17 cellular contexts compared by ENCODE assay signal in the genomic region with DNA sequence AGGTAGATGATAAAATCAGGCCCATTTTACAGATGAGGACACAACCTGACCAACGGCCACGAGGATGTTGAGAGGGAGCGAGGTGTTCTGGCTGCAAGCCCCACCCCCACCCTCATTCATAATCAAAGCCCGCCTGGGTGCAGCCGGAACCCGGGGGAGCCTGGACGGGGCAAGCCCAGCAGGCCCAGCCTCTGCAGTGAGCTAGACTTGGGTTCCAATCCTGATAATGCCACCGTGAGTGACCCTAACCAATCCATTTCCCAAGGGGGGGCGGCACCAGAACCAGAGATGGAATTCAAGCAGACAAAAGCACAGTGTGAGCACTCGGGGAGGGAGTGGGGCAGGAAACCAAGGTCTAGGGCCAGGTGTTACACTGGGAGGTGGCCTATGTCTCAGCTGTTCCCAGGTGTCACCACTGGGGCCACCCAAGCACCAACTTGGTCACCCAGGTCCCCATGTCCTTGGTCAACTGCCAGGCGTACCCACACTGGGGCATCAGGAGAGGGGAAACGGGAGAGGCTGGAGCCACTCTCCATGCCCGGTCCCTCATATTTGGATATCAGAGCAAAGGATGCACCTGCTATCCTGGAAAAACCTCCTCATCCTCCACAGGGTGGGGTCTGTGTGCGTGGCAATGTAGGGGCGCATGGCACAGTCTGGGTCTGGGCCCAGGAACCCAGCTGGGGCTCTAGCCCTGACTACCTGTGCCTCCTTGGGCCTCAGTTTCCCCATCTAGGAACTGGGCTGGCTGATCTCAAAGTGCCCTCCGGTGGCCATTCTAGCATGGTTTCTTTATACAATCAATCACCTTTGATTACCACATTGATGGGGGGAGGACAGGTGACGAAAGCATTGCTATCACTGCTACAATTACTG. TPM values are rescaled to one million over a fixed set of nuclear protein-coding genes. Genes with fewer than 3 reads are reported as not detected.
A peak's percentile ranks its signal among the peaks of the same experiment; 100 is the strongest.
DNase-seq lines count a peak whose midpoint lies in the region; TF ChIP-seq lines count a peak whose summit lies in the region.
"Had no signal": no experiment of that assay in that cellular context is flagged by ENCODE, and none has a peak within 500 bp of the region (broad histone marks: within the 10 kb centered on the region; RNA-seq: fewer than 3 reads in every experiment).

No MANE protein-coding gene starts in this region.

- no peak overlapping the region for H3K27ac Mint-ChIP-seq in HFFc6
- H3K27ac Mint-ChIP-seq in chondrocyte (ENCODE audit: unreplicated experiment), result no peak overlapping the region
- H3K27ac Mint-ChIP-seq in neural progenitor cell, result no peak overlapping the region
- H3K27ac Mint-ChIP-seq: activated T-helper 2 cell treated with anti-CD3 and anti-CD28 coated beads, Interferon-gamma antibody, Interleukin-2, Interleukin-4, amounts not matched to agents 10 μg/mL and 5 μg/mL and 100 μg/mL, durations not matched to agents 14 hours and 24 hours and 36 hours had no signal

- H3K36me3 Mint-ChIP-seq in HFFc6 (ENCODE audit: low read depth) (no peaks in the 10 kb centered on the region), chondrocyte (ENCODE audit: low read depth) (no peaks in the 10 kb centered on the region), neural progenitor cell (no peaks in the 10 kb centered on the region)

- in situ Hi-C loops in GM13977 (cut with MboI; ENCODE audit: low pct_unique_long_range_greater_than_20kb, low sequenced_read_pairs, unreplicated experiment), result loop anchor here (10.0 kb wide), 2 partner anchors 257 to 337 kb away; no protein-coding TSS in a partner anchor

- no peak overlapping the region for H3K9ac ChIP-seq in neural progenitor cell

- peak; percentile 21 for DNase-seq in activated CD4-positive, CD25-positive, alpha-beta regulatory T cell treated with anti-CD3 and anti-CD28 coated beads, Interleukin-2, amount 50 U/mL, for 72 hours
- no peak for DNase-seq in activated CD4-positive, CD25-positive, alpha-beta regulatory T cell (lab: John Stamatoyannopoulos, UW)
- DNase-seq in HFFc6 (no peak), chondrocyte (ENCODE audit: low spot score) (peak; percentile 63), neural progenitor cell (ENCODE audit: low spot score) (no peak), GM13977 (ENCODE audit: low spot score) (no peak), NCI-H2171 treated with DMSO at 0.1 percent for 48 hours (lab: John Stamatoyannopoulos, UW) (no peak), T-helper 1 cell (no peak)
- DNase-seq: Calu3; NCI-H187; NCI-H82; stimulated activated CD4-positive, alpha-beta T cell treated with anti-CD3 and anti-CD28 coated beads, Interleukin-12 subunit alpha, Interleukin-12 subunit beta, amount 100 ng/mL, for 4 hours had no signal

- no peak overlapping the region for H3K27ac ChIP-seq in neural progenitor cell
- H3K27ac ChIP-seq: esophagus muscularis mucosa, neutrophil had no signal

- H3K9me3 Mint-ChIP-seq in HFFc6, result no peaks in the 10 kb centered on the region
- H3K9me3 Mint-ChIP-seq in chondrocyte (ENCODE audit: low read depth), result no peaks in the 10 kb centered on the region
- no peaks in the 10 kb centered on the region for H3K9me3 Mint-ChIP-seq in neural progenitor cell
- H3K9me3 Mint-ChIP-seq: activated T-helper 2 cell treated with anti-CD3 and anti-CD28 coated beads, Interferon-gamma antibody, Interleukin-2, Interleukin-4, amounts not matched to agents 10 μg/mL and 5 μg/mL and 100 μg/mL, durations not matched to agents 14 hours and 24 hours and 36 hours had no signal

- H3K79me2 ChIP-seq in neural progenitor cell (ENCODE audit: low read depth), result no peaks in the 10 kb centered on the region

- no peak overlapping the region for H2AFZ ChIP-seq in neural progenitor cell (replicated peaks)

- H3K4me3 Mint-ChIP-seq in HFFc6 (no peak overlapping the region), chondrocyte (ENCODE audit: unreplicated experiment) (no peak overlapping the region), neural progenitor cell (no peak overlapping the region)

- no peaks in the 10 kb centered on the region for H4K20me1 ChIP-seq in neural progenitor cell (ENCODE audit: low read depth)

- H3K9me3 ChIP-seq in neural progenitor cell (ENCODE audit: low read depth), result no peaks in the 10 kb centered on the region
- H3K9me3 ChIP-seq: esophagus muscularis mucosa, neutrophil had no signal

- H3K4me1 Mint-ChIP-seq in HFFc6 (ENCODE audit: low read depth) (no peaks in the 10 kb centered on the region; the same call in 1 of the 2 replicates), chondrocyte (ENCODE audit: low read depth) (no peaks in the 10 kb centered on the region), neural progenitor cell (peaks cover 2% of the 10 kb centered on the region)

- H3K4me1 ChIP-seq in neural progenitor cell, result peaks cover 7% of the 10 kb centered on the region

- H3F3A ChIP-seq in neural progenitor cell (ENCODE audit: low read depth), result no peaks in the 10 kb centered on the region

- H3K27me3 Mint-ChIP-seq in HFFc6 (ENCODE audit: insufficient read depth), result peaks cover 1% of the 10 kb centered on the region
- H3K27me3 Mint-ChIP-seq in chondrocyte (ENCODE audit: low read depth), result peaks cover 3% of the 10 kb centered on the region
- peaks cover 7% of the 10 kb centered on the region for H3K27me3 Mint-ChIP-seq in neural progenitor cell (ENCODE audit: insufficient read depth, low read depth)

- H3K4me2 ChIP-seq in neural progenitor cell, result no peak overlapping the region

- no peak overlapping the region for H3K4me3 ChIP-seq in neural progenitor cell
- H3K4me3 ChIP-seq: esophagus muscularis mucosa, lung had no signal

- no peaks in the 10 kb centered on the region for H3K36me3 ChIP-seq in neural progenitor cell
- H3K36me3 ChIP-seq: neutrophil had no signal

- H3K27me3 ChIP-seq in neural progenitor cell, result no peaks in the 10 kb centered on the region

- TF ChIP-seq CTCF in HFFc6 (IDR thresholded peaks at IDR 0.05) (peak; percentile 29; the same call in 1 of the 2 replicates), chondrocyte (IDR thresholded peaks at IDR 0.05) (peak; percentile 25), neural progenitor cell (IDR thresholded peaks at IDR 0.05) (peak; percentile 35), GM13977 (IDR thresholded peaks at IDR 0.05; ENCODE audit: extremely low read depth, insufficient read depth, missing control alignments) (no peak)

RNA-seq across cellular contexts. Expression of gene FAM222A, which starts 58.4 kb away (rescaled TPM):
- under 1 TPM; 0.46 to 0.65 (median 0.64) TPM for total RNA-seq in HFFc6 (2021; fragmentation: NEBNext Ultra II Directional; extraction: Animal tissue kit (Norgen Biotek cat#: 25700))
- 1.0 to 1.5 TPM (median 1.2 TPM) in 3 replicates for total RNA-seq in chondrocyte
- 2.5 and 10.6 TPM in 2 replicates for total RNA-seq in neural progenitor cell (ENCODE audit: low replicate concordance)
- total RNA-seq: bronchial epithelial cell had no signal

Comparison
In these comparisons a context has a peak if more than half of its experiments do, and no peak if none do; other contexts are left out.
1. DNase-seq: peak in activated CD4-positive, CD25-positive, alpha-beta regulatory T cell treated with anti-CD3 and anti-CD28 coated beads, Interleukin-2, amount 50 U/mL, for 72 hours (single experiment) and chondrocyte (single experiment); none in activated CD4-positive, CD25-positive, alpha-beta regulatory T cell (0 of 4), HFFc6 (single experiment), neural progenitor cell (single experiment), GM13977 (single experiment), NCI-H2171 treated with DMSO at 0.1 percent for 48 hours (single experiment) and T-helper 1 cell (0 of 5).